33 cellular contexts compared by ENCODE assay signal in genomic region chr10:121340176-121340850, GRCh38.
A peak's percentile ranks its signal among the peaks of the same experiment; 100 is the strongest.
DNase-seq lines count a peak whose midpoint lies in the region; ATAC-seq and TF ChIP-seq lines count a peak whose summit lies in the region.
"Had no signal": no experiment of that assay in that cellular context is flagged by ENCODE, and none has a peak within 500 bp of the region (broad histone marks: within the 10 kb centered on the region; RNA-seq: fewer than 3 reads in every experiment).

No MANE protein-coding gene starts in this region.

- H3K27ac Mint-ChIP-seq in endodermal cell (peak overlapping the region; percentile 18), type B pancreatic cell (peak overlapping the region; percentile 44)
- no peak overlapping the region for H3K27ac Mint-ChIP-seq in effector memory CD8-positive, alpha-beta T cell
- H3K27ac Mint-ChIP-seq: activated naive CD8-positive, alpha-beta T cell treated with anti-CD3 and anti-CD28 coated beads for 36 hours; activated T-cell treated with anti-CD3 and anti-CD28 coated beads, Interleukin-2, amount 50 U/mL, for 24 hours; HFFc6; stimulated activated effector memory CD8-positive, alpha-beta T cell treated with anti-CD3 and anti-CD28 coated beads, Interleukin-12 subunit alpha, Interleukin-12 subunit beta, amount 100 ng/mL, for 72 hours had no signal

- H3K9me3 Mint-ChIP-seq in endodermal cell (no peaks in the 10 kb centered on the region), type B pancreatic cell (peaks cover 12% of the 10 kb centered on the region)
- peaks cover 6 to 12% of the 10 kb centered on the region in 2 donors for H3K9me3 Mint-ChIP-seq in effector memory CD8-positive, alpha-beta T cell

- H3K9me3 ChIP-seq in HUES6 (ENCODE audit: control insufficient read depth, insufficient read depth, low read depth, low read length), result no peaks in the 10 kb centered on the region
- no peaks in the 10 kb centered on the region for H3K9me3 ChIP-seq in endodermal cell (ENCODE audit: control insufficient read depth, low read length)
- no peaks in the 10 kb centered on the region for H3K9me3 ChIP-seq in mesodermal cell (ENCODE audit: control insufficient read depth, low read length)
- H3K9me3 ChIP-seq: breast epithelium, esophagus squamous epithelium, neutrophil had no signal

- H3K27me3 Mint-ChIP-seq in endodermal cell (ENCODE audit: insufficient read depth) (peaks cover 3% of the 10 kb centered on the region), type B pancreatic cell (no peaks in the 10 kb centered on the region)
- peaks cover 0 to 7% of the 10 kb centered on the region in 2 donors for H3K27me3 Mint-ChIP-seq in effector memory CD8-positive, alpha-beta T cell
- H3K27me3 Mint-ChIP-seq: activated naive CD8-positive, alpha-beta T cell treated with anti-CD3 and anti-CD28 coated beads for 36 hours; activated T-cell treated with anti-CD3 and anti-CD28 coated beads, Interleukin-2, amount 50 U/mL, for 24 hours had no signal

- no peak for ATAC-seq in effector memory CD8-positive, alpha-beta T cell (replicated peaks)
- ATAC-seq: foreskin keratinocyte; left colon; stimulated activated effector memory CD8-positive, alpha-beta T cell treated with anti-CD3 and anti-CD28 coated beads, Interleukin-12 subunit alpha, Interleukin-12 subunit beta, amount 100 ng/mL, for 72 hours had no signal

- H3K4me1 ChIP-seq in HUES6 (ENCODE audit: control insufficient read depth, insufficient read depth, low read length) (peaks cover 46% of the 10 kb centered on the region), endodermal cell (ENCODE audit: control insufficient read depth, insufficient read depth, low read length) (peaks cover 25% of the 10 kb centered on the region), mesodermal cell (ENCODE audit: control insufficient read depth, insufficient read depth, low read length, poor library complexity, severe bottlenecking) (peaks cover 26% of the 10 kb centered on the region)
- H3K4me1 ChIP-seq: breast epithelium, esophagus squamous epithelium had no signal

- no peaks in the 10 kb centered on the region for H3K27me3 ChIP-seq in HUES6 (ENCODE audit: control insufficient read depth, insufficient read depth, low read length)
- H3K27me3 ChIP-seq in endodermal cell (ENCODE audit: control insufficient read depth, insufficient read depth, low read length, poor library complexity, severe bottlenecking), result no peaks in the 10 kb centered on the region
- H3K27me3 ChIP-seq: breast epithelium, esophagus squamous epithelium, foreskin keratinocyte, neutrophil had no signal

- H3K27ac ChIP-seq in HUES6 (ENCODE audit: low read depth, low read length), result no peak overlapping the region
- H3K27ac ChIP-seq in endodermal cell (ENCODE audit: low read depth, low read length), result peak overlapping the region; percentile 94
- peak overlapping the region; percentile 63 for H3K27ac ChIP-seq in mesodermal cell (ENCODE audit: low read depth, low read length, severe bottlenecking)
- H3K27ac ChIP-seq: breast epithelium, C4-2B, esophagus squamous epithelium, foreskin keratinocyte, neutrophil, PC-9, SK-N-MC had no signal

- 11 to 17% methylated on average over 2 to 7 of the region's 7 CpGs for WGBS in endodermal cell (ENCODE audit: insufficient coverage in 1 of 2, insufficient read length in 1 of 2), 2 experiments
- 19% methylated on average over 3 of the region's 7 CpGs; no CpG with 5 or more reads in 1 of the 2 experiments for WGBS in mesodermal cell (ENCODE audit: insufficient coverage in 2 of 2), 2 experiments

- peak overlapping the region; percentile 27 for H3K4me3 Mint-ChIP-seq in endodermal cell
- H3K4me3 Mint-ChIP-seq in type B pancreatic cell, result peak overlapping the region; percentile 40
- H3K4me3 Mint-ChIP-seq in effector memory CD8-positive, alpha-beta T cell, result no peak overlapping the region
- H3K4me3 Mint-ChIP-seq: activated naive CD8-positive, alpha-beta T cell treated with anti-CD3 and anti-CD28 coated beads for 36 hours; activated T-cell treated with anti-CD3 and anti-CD28 coated beads, Interleukin-2, amount 50 U/mL, for 24 hours; HFFc6; stimulated activated effector memory CD8-positive, alpha-beta T cell treated with anti-CD3 and anti-CD28 coated beads, Interleukin-12 subunit alpha, Interleukin-12 subunit beta, amount 100 ng/mL, for 72 hours had no signal

- H3K4me3 ChIP-seq in HUES6 (ENCODE audit: low read depth, low read length), result peak overlapping the region; percentile 38
- peak overlapping the region; percentile 38 for H3K4me3 ChIP-seq in endodermal cell (ENCODE audit: low read length)
- no peak overlapping the region for H3K4me3 ChIP-seq in mesodermal cell (ENCODE audit: extremely low read depth, insufficient read depth, low read length, poor library complexity, severe bottlenecking)
- H3K4me3 ChIP-seq: breast epithelium, esophagus squamous epithelium, PC-9, SK-N-MC had no signal

- H3K36me3 Mint-ChIP-seq in endodermal cell (ENCODE audit: low read depth) (no peaks in the 10 kb centered on the region), type B pancreatic cell (peaks cover 4% of the 10 kb centered on the region)
- no peaks in the 10 kb centered on the region for H3K36me3 Mint-ChIP-seq in effector memory CD8-positive, alpha-beta T cell (ENCODE audit: insufficient read depth)
- H3K36me3 Mint-ChIP-seq: activated naive CD8-positive, alpha-beta T cell treated with anti-CD3 and anti-CD28 coated beads for 36 hours; stimulated activated effector memory CD8-positive, alpha-beta T cell treated with anti-CD3 and anti-CD28 coated beads, Interleukin-12 subunit alpha, Interleukin-12 subunit beta, amount 100 ng/mL, for 72 hours had no signal

- H3K36me3 ChIP-seq in HUES6 (ENCODE audit: control insufficient read depth, insufficient read depth, low read length), result no peaks in the 10 kb centered on the region
- no peaks in the 10 kb centered on the region for H3K36me3 ChIP-seq in endodermal cell (ENCODE audit: control insufficient read depth, insufficient read depth, low read length)
- no peaks in the 10 kb centered on the region for H3K36me3 ChIP-seq in mesodermal cell (ENCODE audit: control insufficient read depth, insufficient read depth, low read length)
- H3K36me3 ChIP-seq: breast epithelium, esophagus squamous epithelium, neutrophil had no signal

- peaks cover 55% of the 10 kb centered on the region for H3K4me1 Mint-ChIP-seq in endodermal cell
- H3K4me1 Mint-ChIP-seq in type B pancreatic cell (ENCODE audit: unreplicated experiment), result peaks cover 61% of the 10 kb centered on the region
- no peaks in the 10 kb centered on the region for H3K4me1 Mint-ChIP-seq in effector memory CD8-positive, alpha-beta T cell (ENCODE audit: low read depth in 2 of 2)
- H3K4me1 Mint-ChIP-seq: activated naive CD8-positive, alpha-beta T cell treated with anti-CD3 and anti-CD28 coated beads for 36 hours; stimulated activated effector memory CD8-positive, alpha-beta T cell treated with anti-CD3 and anti-CD28 coated beads, Interleukin-12 subunit alpha, Interleukin-12 subunit beta, amount 100 ng/mL, for 72 hours had no signal

- H3K9ac ChIP-seq in HUES6 (ENCODE audit: low read length) (no peak overlapping the region), endodermal cell (ENCODE audit: extremely low read depth, low read length, poor library complexity, severe bottlenecking) (no peak overlapping the region)

- DNase-seq in endodermal cell (peak; percentile 72), type B pancreatic cell (ENCODE audit: extremely low spot score, unreplicated experiment) (no peak), NCI-H146 (lab: John Stamatoyannopoulos, UW) (no peak)
- DNase-seq in activated CD8-positive, alpha-beta memory T cell treated with anti-CD3 and anti-CD28 coated beads, Interleukin-2, amount 50 U/mL, for 4 hours, result no peak
- DNase-seq in effector memory CD8-positive, alpha-beta T cell, result no peak
- DNase-seq: activated CD4-positive, alpha-beta T cell treated with anti-CD3 and anti-CD28 coated beads, Interleukin-2, amount 50 U/mL, for 1 hour; activated CD4-positive, CD25-positive, alpha-beta regulatory T cell; activated gamma-delta T cell; activated naive CD8-positive, alpha-beta T cell treated with anti-CD3 and anti-CD28 coated beads for 36 hours; activated T-cell treated with anti-CD3 and anti-CD28 coated beads, Interleukin-2, amount 50 U/mL, for 24 hours; anterior cingulate cortex; COR-L47; DMS53; esophagus squamous epithelium; foreskin keratinocyte; HFFc6; KBM-7; left colon; NCI-H1105 treated with DMSO at 0.1 percent for 48 hours; NCI-H2029; NCI-H524 treated with DMSO at 0.1 percent for 48 hours; NK-92 treated with Interleukin-12 subunit alpha and Interleukin-12 subunit beta, amount 100 ng/mL, for 24 hours; PC-9; stimulated activated CD4-positive, alpha-beta T cell treated with anti-CD3 and anti-CD28 coated beads, Interleukin-15, amount 100 ng/mL, for 24 hours; stimulated activated CD4-positive, alpha-beta T cell treated with anti-CD3 and anti-CD28 coated beads, Interleukin-4, amount 100 ng/mL, for 4 hours; trophoblast cell had no signal

- TF ChIP-seq CTCF in endodermal cell (conservative IDR thresholded peaks at IDR 0.05), result no peak
- no peak for TF ChIP-seq CTCF in type B pancreatic cell (conservative IDR thresholded peaks at IDR 0.05)

Comparison
In these comparisons a context has a peak if more than half of its experiments do, and no peak if none do; other contexts are left out.
1. H3K27ac Mint-ChIP-seq: peak in endodermal cell (single experiment) and type B pancreatic cell (single experiment); none in effector memory CD8-positive, alpha-beta T cell (0 of 2).
2. H3K4me3 Mint-ChIP-seq: peak in endodermal cell (single experiment) and type B pancreatic cell (single experiment); none in effector memory CD8-positive, alpha-beta T cell (0 of 2).